ENCODE assay signal across 21 cellular contexts in the genomic region with DNA sequence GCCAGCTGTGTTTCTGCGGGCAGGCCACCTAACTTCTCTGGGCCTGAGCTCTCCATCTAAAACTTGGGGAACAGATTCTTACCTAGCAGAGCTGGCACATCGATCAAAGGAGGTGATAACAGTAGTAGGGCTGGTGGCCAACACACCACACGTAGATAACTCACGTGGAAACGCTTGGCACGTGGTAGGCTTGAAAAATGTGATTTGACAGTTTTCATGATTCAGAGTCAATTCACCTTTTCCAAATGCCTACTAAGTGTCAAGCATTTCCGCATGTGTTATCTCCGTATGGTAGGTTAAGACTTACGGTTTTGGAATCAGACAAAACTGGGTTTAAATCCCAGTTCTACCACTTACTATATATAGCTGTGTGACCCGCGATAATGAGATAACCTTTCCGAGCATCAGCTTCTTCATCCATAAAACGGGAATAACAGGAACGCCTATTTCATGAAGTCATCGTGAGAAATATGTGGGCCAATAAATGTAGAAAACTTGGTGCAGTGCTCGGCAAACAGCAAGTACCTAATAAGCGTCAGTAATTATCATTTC. TPM values are rescaled to one million over a fixed set of nuclear protein-coding genes. Genes with fewer than 3 reads are reported as not detected.
"Had no signal": no experiment of that assay in that cellular context is flagged by ENCODE, and none has a peak within 500 bp of the region (broad histone marks: within the 10 kb centered on the region; RNA-seq: fewer than 3 reads in every experiment).

No MANE protein-coding gene starts in this region.

- H3K27ac ChIP-seq: Peyer's patch, RWPE1 had no signal

- DNase-seq: activated CD4-positive, alpha-beta T cell treated with anti-CD3 and anti-CD28 coated beads for 4 hours; activated CD8-positive, alpha-beta memory T cell treated with anti-CD3 and anti-CD28 coated beads, Interleukin-2, amount 50 U/mL, for 4 hours; activated CD8-positive, alpha-beta T cell treated with anti-CD3 and anti-CD28 coated beads for 36 hours; activated gamma-delta T cell treated with Interleukin-2 at 50 U/mL for 16 hours; activated naive CD4-positive, alpha-beta T cell treated with anti-CD3 and anti-CD28 coated beads, Interleukin-2, amount 50 U/mL, for 16 hours; activated naive CD8-positive, alpha-beta T cell treated with anti-CD3 and anti-CD28 coated beads, Interleukin-2, amount 10 ng/mL, durations not matched to agents 7 days and 5 days; activated T-cell treated with anti-CD3 and anti-CD28 coated beads, Interleukin-2, amount 50 U/mL, for 72 hours; MG63; NCI-H1105 treated with DMSO at 0.1 percent for 48 hours; NCI-H1436 treated with DMSO at 0.1 percent for 48 hours; NCI-H187; NCI-H510A treated with DMSO at 0.1 percent for 48 hours; SIG-M5; SK-N-SH; T-helper 1 cell had no signal

- H3K9me3 ChIP-seq: adrenal gland, MG63, Peyer's patch, SK-N-SH had no signal

- H3K27me3 ChIP-seq: adrenal gland, MG63, Peyer's patch had no signal

- ATAC-seq: activated CD4-positive, CD25-positive, alpha-beta regulatory T cell treated with anti-CD3 and anti-CD28 coated beads, Interleukin-2, amount 50 U/mL, for 24 hours; activated CD8-positive, alpha-beta T cell treated with anti-CD3 and anti-CD28 coated beads for 36 hours; activated T-cell treated with anti-CD3 and anti-CD28 coated beads, Interleukin-2, amount 50 U/mL, for 72 hours had no signal

- H3K4me2 ChIP-seq: SK-N-SH had no signal

- H3K4me3 ChIP-seq: adrenal gland, MG63, Peyer's patch had no signal

- H3K9ac ChIP-seq: SK-N-SH had no signal

- H3K36me3 ChIP-seq: adrenal gland, MG63, Peyer's patch had no signal

- H3K4me1 ChIP-seq: adrenal gland, Peyer's patch had no signal

RNA-seq across cellular contexts. Expression of a gene that starts 25.6 kb away (rescaled TPM):
- total RNA-seq: activated CD8-positive, alpha-beta T cell treated with anti-CD3 and anti-CD28 coated beads for 36 hours; activated naive CD8-positive, alpha-beta T cell treated with anti-CD3 and anti-CD28 coated beads, Interleukin-2, amount 10 ng/mL, durations not matched to agents 7 days and 5 days; activated T-cell treated with anti-CD3 and anti-CD28 coated beads, Interleukin-2, amount 50 U/mL, for 72 hours; activated T-helper 2 cell treated with anti-CD3 and anti-CD28 coated beads, Interferon-gamma antibody, Interleukin-2, Interleukin-4, amounts not matched to agents 10 μg/mL and 5 μg/mL and 100 μg/mL, durations not matched to agents 14 hours and 24 hours and 36 hours; Peyer's patch; T-helper 2 cell treated with Interferon-gamma antibody and Interleukin-4, amounts not matched to agents 100 ng/mL and 5 ng/mL, for 36 hours had no signal
- polyA plus RNA-seq: SK-N-SH had no signal
